27 cellular contexts compared by ENCODE assay signal in genomic region chr2:183193904-183194303, GRCh38.
"Had no signal": no experiment of that assay in that cellular context is flagged by ENCODE, and none has a peak within 500 bp of the region (broad histone marks: within the 10 kb centered on the region; RNA-seq: fewer than 3 reads in every experiment).

No MANE protein-coding gene starts in this region.

- H3K27me3 Mint-ChIP-seq: activated CD4-positive, alpha-beta memory T cell treated with anti-CD3 and anti-CD28 coated beads, Interleukin-2, amount 10 ng/mL, durations not matched to agents 7 days and 5 days; activated CD4-positive, alpha-beta T cell treated with anti-CD3 and anti-CD28 coated beads for 36 hours; activated naive CD8-positive, alpha-beta T cell treated with anti-CD3 and anti-CD28 coated beads for 36 hours; activated T-helper 17 cell treated with anti-CD3 and anti-CD28 coated beads, Interleukin-2, amount 50 U/mL, for 72 hours; T-cell had no signal

- H3K4me1 Mint-ChIP-seq: activated CD4-positive, alpha-beta memory T cell treated with anti-CD3 and anti-CD28 coated beads, Interleukin-2, amount 10 ng/mL, durations not matched to agents 7 days and 5 days; activated naive CD8-positive, alpha-beta T cell treated with anti-CD3 and anti-CD28 coated beads for 36 hours; activated T-helper 17 cell treated with anti-CD3 and anti-CD28 coated beads, Interleukin-2, amount 50 U/mL, for 72 hours; T-cell had no signal

- H3K27ac Mint-ChIP-seq: activated CD4-positive, alpha-beta memory T cell treated with anti-CD3 and anti-CD28 coated beads, Interleukin-2, amount 10 ng/mL, durations not matched to agents 7 days and 5 days; activated CD4-positive, alpha-beta T cell treated with anti-CD3 and anti-CD28 coated beads for 36 hours; activated naive CD4-positive, alpha-beta T cell treated with anti-CD3 and anti-CD28 coated beads for 36 hours; activated naive CD8-positive, alpha-beta T cell treated with anti-CD3 and anti-CD28 coated beads for 36 hours; activated T-helper 17 cell treated with anti-CD3 and anti-CD28 coated beads, Interleukin-2, amount 50 U/mL, for 72 hours; T-cell had no signal

- H3K4me3 ChIP-seq: SK-N-MC had no signal

- H3K9me3 Mint-ChIP-seq: activated CD4-positive, alpha-beta memory T cell treated with anti-CD3 and anti-CD28 coated beads, Interleukin-2, amount 10 ng/mL, durations not matched to agents 7 days and 5 days; activated naive CD4-positive, alpha-beta T cell treated with anti-CD3 and anti-CD28 coated beads for 36 hours; activated T-helper 17 cell treated with anti-CD3 and anti-CD28 coated beads, Interleukin-2, amount 50 U/mL, for 72 hours; T-cell had no signal

- ATAC-seq: activated CD4-positive, alpha-beta T cell treated with anti-CD3 and anti-CD28 coated beads for 36 hours; activated T-helper 17 cell treated with anti-CD3 and anti-CD28 coated beads, Interleukin-2, amount 50 U/mL, for 72 hours; Right ventricle myocardium inferior; T-cell had no signal

- H3K27ac ChIP-seq: SK-N-MC had no signal

- H3K4me3 Mint-ChIP-seq: activated CD4-positive, alpha-beta memory T cell treated with anti-CD3 and anti-CD28 coated beads, Interleukin-2, amount 10 ng/mL, durations not matched to agents 7 days and 5 days; activated CD4-positive, alpha-beta T cell treated with anti-CD3 and anti-CD28 coated beads for 36 hours; activated naive CD4-positive, alpha-beta T cell treated with anti-CD3 and anti-CD28 coated beads for 36 hours; activated naive CD8-positive, alpha-beta T cell treated with anti-CD3 and anti-CD28 coated beads for 36 hours; activated T-helper 17 cell treated with anti-CD3 and anti-CD28 coated beads, Interleukin-2, amount 50 U/mL, for 72 hours; T-cell had no signal

- DNase-seq: activated CD4-positive, alpha-beta memory T cell treated with anti-CD3 and anti-CD28 coated beads, Interleukin-2, amount 10 ng/mL, durations not matched to agents 7 days and 5 days; activated CD4-positive, alpha-beta T cell treated with anti-CD3 and anti-CD28 coated beads for 36 hours; activated CD4-positive, alpha-beta T cell treated with anti-CD3 and anti-CD28 coated beads, Interleukin-2, amount 50 U/mL, for 1 hour; activated gamma-delta T cell; activated naive CD4-positive, alpha-beta T cell treated with anti-CD3 and anti-CD28 coated beads for 36 hours; activated naive CD8-positive, alpha-beta T cell treated with anti-CD3 and anti-CD28 coated beads for 36 hours; activated T-cell treated with anti-CD3 and anti-CD28 coated beads for 4 hours; activated T-cell treated with anti-CD3 and anti-CD28 coated beads, Interleukin-2, amount 50 U/mL, for 48 hours; anterior cingulate cortex; cerebellar nuclear complex; MV-4-11; NCI-H1092 treated with DMSO at 0.1 percent for 48 hours; NCI-H1417 treated with DMSO at 0.1 percent for 48 hours; NCI-H1694; NCI-H2029; NCI-H2107; NCI-H2171 treated with DMSO at 0.1 percent for 48 hours; NCI-H226; NCI-H526; NCI-H774; RPMI8226; T-cell; T-helper 2 cell; T1000 had no signal
